In genomic region chr5:6746244-6746643, GRCh38 we compare ENCODE assay signal across 18 cellular contexts.
"Had no signal": no experiment of that assay in that cellular context is flagged by ENCODE, and none has a peak within 500 bp of the region (broad histone marks: within the 10 kb centered on the region; RNA-seq: fewer than 3 reads in every experiment).

No MANE protein-coding gene starts in this region.

- DNase-seq: activated B cell treated with CpG ODN at 0.5 μM for 24 hours; activated CD4-positive, alpha-beta T cell treated with anti-CD3 and anti-CD28 coated beads for 48 hours; activated CD4-positive, alpha-beta T cell treated with anti-CD3 and anti-CD28 coated beads, Interleukin-2, amount 50 U/mL, for 1 hour; activated CD4-positive, alpha-beta T cell treated with anti-CD3 and anti-CD28 coated beads, Interleukin-2, amount 50 U/mL, for 48 hours; activated CD8-positive, alpha-beta memory T cell treated with anti-CD3 and anti-CD28 coated beads for 24 hours; activated CD8-positive, alpha-beta memory T cell treated with anti-CD3 and anti-CD28 coated beads, Interleukin-2, amount 50 U/mL, for 4 hours; activated CD8-positive, alpha-beta T cell treated with anti-CD3 and anti-CD28 coated beads for 36 hours; activated gamma-delta T cell; activated naive CD4-positive, alpha-beta T cell; activated naive CD4-positive, alpha-beta T cell treated with anti-CD3 and anti-CD28 coated beads, Interleukin-2, amount 50 U/mL, for 16 hours; activated T-cell treated with anti-CD3 and anti-CD28 coated beads, Interleukin-2, amount 50 U/mL, for 72 hours; cortex of kidney; esophagus squamous epithelium; T-helper 17 cell; T1000 had no signal

- H3K27me3 ChIP-seq: brain microvascular endothelial cell, esophagus squamous epithelium, gastroesophageal sphincter had no signal

- H3K4me3 ChIP-seq: esophagus squamous epithelium, gastroesophageal sphincter had no signal

- H3K27ac ChIP-seq: brain microvascular endothelial cell, esophagus squamous epithelium, WERI-Rb-1 had no signal

- H3K9me3 ChIP-seq: esophagus squamous epithelium, gastroesophageal sphincter had no signal
